Comparison of ENCODE assay signal across 8 cellular contexts in genomic region chr18:10454800-10455550, GRCh38. TPM values are rescaled to one million over a fixed set of nuclear protein-coding genes. Genes with fewer than 3 reads are reported as not detected.
DNase-seq lines count a peak whose midpoint lies in the region; ATAC-seq and TF ChIP-seq lines count a peak whose summit lies in the region.

No MANE protein-coding gene starts in this region.

- no peak overlapping the region for H2BK20ac ChIP-seq in IMR-90 (ENCODE audit: low read depth, low read length)

- H4K5ac ChIP-seq in IMR-90 (ENCODE audit: low read depth, low read length) = no peak overlapping the region

- H4K91ac ChIP-seq in IMR-90 (ENCODE audit: insufficient read depth, low read depth, low read length) = no peak overlapping the region

- POLR2A ChIA-PET in IMR-90 (lab: Charles Lee; ENCODE audit: unreplicated experiment) = no interaction called here

- H3K4me3 ChIP-seq in IMR-90 (ENCODE audit: insufficient read depth, low read depth, low read length) = peak overlapping the region; percentile 48
- peak overlapping the region; percentile 53 to 75 for H3K4me3 ChIP-seq in mucosa of rectum (ENCODE audit: low read length in 2 of 2)

- 0 out of 2 replicates have a peak overlapping the region, but pooled peaks have one; percentile 5 for H3K14ac ChIP-seq in IMR-90 (replicated peaks; ENCODE audit: low read depth, low read length)

- H3K27me3 ChIP-seq in IMR-90 (ENCODE audit: control insufficient read depth, insufficient read depth, low read length) (peaks cover 43% of the 10 kb centered on the region), mucosa of rectum (ENCODE audit: control insufficient read depth in 2 of 2, insufficient read depth in 2 of 2, low read length in 2 of 2) (peaks cover 0 to 8% of the 10 kb centered on the region in 2 donors)

- H3K36me3 ChIP-seq in IMR-90 (ENCODE audit: control insufficient read depth, insufficient read depth, low read length) (no peaks in the 10 kb centered on the region), mucosa of rectum (ENCODE audit: control insufficient read depth in 2 of 2, insufficient read depth in 2 of 2, low read length in 2 of 2) (no peaks in the 10 kb centered on the region)

- H3K9me3 ChIP-seq in IMR-90 (ENCODE audit: control insufficient read depth, insufficient read depth, low read length) (no peaks in the 10 kb centered on the region), mucosa of rectum (ENCODE audit: control insufficient read depth in 2 of 2, low read length in 2 of 2) (no peaks in the 10 kb centered on the region)

- DNase-seq in IMR-90 (peak; percentile 20), dermis blood vessel endothelial cell (peak; percentile 15), AG08395 (ENCODE audit: low spot score) (no peak), H4 (ENCODE audit: low spot score) (no peak), NCI-H510A treated with DMSO at 0.1 percent for 48 hours (lab: John Stamatoyannopoulos, UW) (no peak)

- no peaks in the 10 kb centered on the region for H4K20me1 ChIP-seq in IMR-90 (ENCODE audit: insufficient read depth, low read length)

- in situ Hi-C loops in IMR-90 (cut with MboI; ENCODE audit: low sequenced_read_pairs) = no loop called here

- H3K9me1 ChIP-seq in IMR-90 (ENCODE audit: insufficient read depth, low read length) = 0 out of 2 replicates have a peak, but pooled peaks cover 4% of the 10 kb centered on the region

- H3K23ac ChIP-seq in IMR-90 (ENCODE audit: low read depth, low read length) = peak overlapping the region; percentile 73; the same call in 1 of the 2 replicates

- no peak overlapping the region for H2BK15ac ChIP-seq in IMR-90 (ENCODE audit: low read depth, low read length)

- H3K4ac ChIP-seq in IMR-90 (ENCODE audit: low read depth, low read length) = peak overlapping the region; percentile 42; the same call in 1 of the 2 replicates

- TF ChIP-seq CTCF in 22Rv1 (IDR thresholded peaks at IDR 0.05) (0 out of 2 replicates have a peak, but pooled peaks have one; percentile 25), IMR-90 (conservative IDR thresholded peaks at IDR 0.05; ENCODE audit: low read depth, low read length) (no peak)

- WGBS in IMR-90 (ENCODE audit: extremely low coverage in 2 of 2, insufficient read length in 1 of 2), 2 experiments = 2% methylated on average over 33 of the region's 69 CpGs; no CpG with 5 or more reads in 1 of the 2 experiments

- peaks cover 0 to 6% of the 10 kb centered on the region in 2 experiments; a peak in 1 of 4 replicates for H3K79me1 ChIP-seq in IMR-90 (ENCODE audit: low read depth in 1 of 2, low read length in 2 of 2)

- no peak overlapping the region for H3K18ac ChIP-seq in IMR-90 (ENCODE audit: low read depth, low read length)

- no peak overlapping the region for H2BK120ac ChIP-seq in IMR-90 (ENCODE audit: low read depth, low read length)

- H4K8ac ChIP-seq in IMR-90 (ENCODE audit: low read depth in 2 of 2, low read length in 2 of 2) = no peak overlapping the region

- dilution Hi-C loops in IMR-90 (cut with HindIII; ENCODE audit: low sequenced_read_pairs, unreplicated experiment) = no loop called here

- intact Hi-C loops in IMR-90 (cut with micrococcal nuclease) = loop anchor here (10.0 kb wide), 1 partner anchor 480 kb away; no protein-coding TSS in a partner anchor

- H3K4me1 ChIP-seq in IMR-90 (ENCODE audit: control insufficient read depth, insufficient read depth, low read length) (no peaks in the 10 kb centered on the region; the same call in 1 of the 2 replicates), mucosa of rectum (ENCODE audit: control insufficient read depth in 2 of 2, insufficient read depth in 2 of 2, low read length in 2 of 2) (peaks cover 0 to 4% of the 10 kb centered on the region in 2 donors)

- H3K9ac ChIP-seq in IMR-90 (ENCODE audit: low read depth, low read length) (no peak overlapping the region; the same call in 1 of the 2 replicates), mucosa of rectum (ENCODE audit: low read depth in 1 of 2, low read length in 2 of 2) (peak overlapping the region; percentile 60 to 71)

- no peak overlapping the region for H2BK5ac ChIP-seq in IMR-90 (ENCODE audit: low read depth, low read length, poor library complexity, severe bottlenecking)

- H2AFZ ChIP-seq in IMR-90 (replicated peaks; ENCODE audit: low read length, poor library complexity) = peak overlapping the region; percentile 80

- CTCF ChIA-PET in IMR-90 (lab: Yijun Ruan, JAX) = interaction anchor here (0.6 kb wide), 1 partner anchor 582 kb away, joined by 3 read pairs; no protein-coding TSS in a partner anchor

- no peak overlapping the region for H3K27ac ChIP-seq in 22Rv1
- H3K27ac ChIP-seq in IMR-90 (ENCODE audit: insufficient read depth, low read length) = no peak overlapping the region
- H3K27ac ChIP-seq in mucosa of rectum (ENCODE audit: low read depth in 2 of 2, low read length in 2 of 2) = peak overlapping the region; percentile 35 to 59

- BruUV-seq in IMR-90 (replicated peaks; lab: Mats Ljungman, UMichigan) = no TSS peak

- H3K4me2 ChIP-seq in IMR-90 (ENCODE audit: low read depth, low read length) = peak overlapping the region; percentile 68

- peak; percentile 68 for ATAC-seq in IMR-90 (ENCODE audit: low read depth)
- no peak for ATAC-seq in HG03520 (IDR thresholded peaks at IDR 0.05; ENCODE audit: unreplicated experiment)

- TF ChIP-seq POLR2A in IMR-90 (IDR thresholded peaks at IDR 0.05; ENCODE audit: low read depth, low read length) = no peak

- no peak overlapping the region for H2AK5ac ChIP-seq in IMR-90 (ENCODE audit: low read depth, low read length)

- no peak for TF ChIP-seq RAD21 in IMR-90 (IDR thresholded peaks at IDR 0.05; ENCODE audit: low read length)

- no peak overlapping the region for H3K56ac ChIP-seq in IMR-90 (ENCODE audit: extremely low read depth, insufficient read depth, low read length)

- no peak overlapping the region for H2AK9ac ChIP-seq in IMR-90 (replicated peaks; ENCODE audit: low read depth, low read length, poor library complexity)

TF ChIP-seq in IMR-90, 13 proteins besides CTCF, POLR2A, EP300 and RAD21:
- TF ChIP-seq BHLHE40 (IDR thresholded peaks at IDR 0.05; ENCODE audit: low read depth, low read length) (no peak), SMC3 (IDR thresholded peaks at IDR 0.05; ENCODE audit: low read depth, low read length) (no peak)
TF ChIP-seq in IMR-90: peak in this region for 0.

RNA-seq across cellular contexts. Expression of gene APCDD1, which starts 0.5 kb away (rescaled TPM):
- total RNA-seq in IMR-90 (2012; rRNA removed) (0.83 and 1.1 TPM in 2 replicates), dermis blood vessel endothelial cell (0.14 and 0.34 TPM in 2 replicates)
- polyA plus RNA-seq in IMR-90 (2012; rRNA removed) = 1.9 and 2.2 TPM in 2 replicates
- polyA plus RNA-seq in IMR-90 (2012; cell fraction: cytosol; rRNA removed) = 1.2 and 3.0 TPM in 2 replicates
- 1.3 and 2.1 TPM in 2 replicates for polyA plus RNA-seq in IMR-90 (2012; cell fraction: nucleus; rRNA removed; ENCODE audit: low replicate concordance)
- 1.5 and 5.3 TPM in 2 replicates for total RNA-seq in H4 (2014; rRNA removed; shearing (Covaris generic))

Comparison
In these comparisons a context has a peak if more than half of its experiments do, and no peak if none do; other contexts are left out.
1. H3K27ac ChIP-seq: peak in mucosa of rectum (2 of 2); none in 22Rv1 (single experiment) and IMR-90 (single experiment).
2. DNase-seq: peak in IMR-90 (single experiment) and dermis blood vessel endothelial cell (single experiment); none in AG08395 (single experiment), H4 (single experiment) and NCI-H510A treated with DMSO at 0.1 percent for 48 hours (single experiment).